ENCODE assay signal across 11 cellular contexts in genomic region chr16:19210175-19210924, GRCh38. TPM values are rescaled to one million over a fixed set of nuclear protein-coding genes. Genes with fewer than 3 reads are reported as not detected.
DNase-seq lines count a peak whose midpoint lies in the region; ATAC-seq and TF ChIP-seq lines count a peak whose summit lies in the region.
"Had no signal": no experiment of that assay in that cellular context is flagged by ENCODE, and none has a peak within 500 bp of the region (broad histone marks: within the 10 kb centered on the region; RNA-seq: fewer than 3 reads in every experiment).

No MANE protein-coding gene starts in this region.

- no peaks in the 10 kb centered on the region for H3K27me3 ChIP-seq in DOHH2 (ENCODE audit: control insufficient read depth, low read length)
- no peaks in the 10 kb centered on the region for H3K27me3 ChIP-seq in endodermal cell (ENCODE audit: control insufficient read depth, insufficient read depth, low read length, poor library complexity, severe bottlenecking)
- no peaks in the 10 kb centered on the region for H3K27me3 ChIP-seq in sigmoid colon
- H3K27me3 ChIP-seq: neutrophil, thyroid gland had no signal

- H3K9me3 ChIP-seq in DOHH2 (ENCODE audit: control insufficient read depth, insufficient read depth, low read length) (peaks cover 15% of the 10 kb centered on the region; the same call in 1 of the 2 replicates), endodermal cell (ENCODE audit: control insufficient read depth, low read length) (peaks cover 44% of the 10 kb centered on the region), sigmoid colon (peaks cover 0 to 6% (median 0%) of the 10 kb centered on the region in 4 donors)
- H3K9me3 ChIP-seq: neutrophil, thyroid gland had no signal

- TF ChIP-seq EP300 in sigmoid colon (IDR thresholded peaks at IDR 0.05), result no peak

- peaks cover 16% of the 10 kb centered on the region for H3F3A ChIP-seq in DOHH2 (ENCODE audit: control insufficient read depth, insufficient read depth)

- H3K4me1 Mint-ChIP-seq in activated B cell treated with CpG ODN at 0.5 μM for 24 hours (peaks cover 74% of the 10 kb centered on the region), endodermal cell (peaks cover 9% of the 10 kb centered on the region)
- H3K4me1 Mint-ChIP-seq: central memory CD8-positive, alpha-beta T cell had no signal

- no peak overlapping the region for H3K9ac ChIP-seq in endodermal cell (ENCODE audit: extremely low read depth, low read length, poor library complexity, severe bottlenecking)

- H3K4me3 Mint-ChIP-seq in activated B cell treated with CpG ODN at 0.5 μM for 24 hours (peak overlapping the region; percentile 73), endodermal cell (no peak overlapping the region)
- H3K4me3 Mint-ChIP-seq: central memory CD8-positive, alpha-beta T cell had no signal

- DNase-seq in activated B cell treated with CpG ODN at 0.5 μM for 24 hours (no peak), GF-D8 (lab: John Stamatoyannopoulos, UW) (no peak), endodermal cell (no peak), sigmoid colon (no peak)
- DNase-seq in activated CD4-positive, CD25-positive, alpha-beta regulatory T cell (lab: John Stamatoyannopoulos, UW), result no peak
- DNase-seq: thyroid gland had no signal

- TF ChIP-seq POLR2A in sigmoid colon (IDR thresholded peaks at IDR 0.05), result no peak

- TF ChIP-seq CTCF in DOHH2 (IDR thresholded peaks at IDR 0.05; ENCODE audit: low read depth, low read length, poor library complexity, severe bottlenecking) (no peak), activated B cell treated with CpG ODN at 0.5 μM for 24 hours (IDR thresholded peaks at IDR 0.05) (no peak), endodermal cell (conservative IDR thresholded peaks at IDR 0.05) (no peak), sigmoid colon (IDR thresholded peaks at IDR 0.05) (no peak)

- H3K9me3 Mint-ChIP-seq in activated B cell treated with CpG ODN at 0.5 μM for 24 hours, result peaks cover 10% of the 10 kb centered on the region
- peaks cover 18% of the 10 kb centered on the region for H3K9me3 Mint-ChIP-seq in endodermal cell
- H3K9me3 Mint-ChIP-seq: central memory CD8-positive, alpha-beta T cell had no signal

- peaks cover 18% of the 10 kb centered on the region for H3K36me3 ChIP-seq in DOHH2 (ENCODE audit: control insufficient read depth, low read length)
- H3K36me3 ChIP-seq in endodermal cell (ENCODE audit: control insufficient read depth, insufficient read depth, low read length), result peaks cover 50% of the 10 kb centered on the region
- no peaks in the 10 kb centered on the region for H3K36me3 ChIP-seq in sigmoid colon
- H3K36me3 ChIP-seq: neutrophil, thyroid gland had no signal

- ATAC-seq in GM21367 (IDR thresholded peaks at IDR 0.05; ENCODE audit: unreplicated experiment) (peak; percentile 76), HG03460 (IDR thresholded peaks at IDR 0.05; ENCODE audit: unreplicated experiment) (peak; percentile 75), activated B cell treated with CpG ODN at 0.5 μM for 24 hours (ENCODE audit: low read depth) (peak; percentile 69)

- peak overlapping the region; percentile 98 for H3K4me2 ChIP-seq in DOHH2 (ENCODE audit: low read length)

- peak overlapping the region; percentile 98 for H3K27ac Mint-ChIP-seq in activated B cell treated with CpG ODN at 0.5 μM for 24 hours
- no peak overlapping the region for H3K27ac Mint-ChIP-seq in endodermal cell

- H3K4me1 ChIP-seq in DOHH2 (ENCODE audit: control insufficient read depth, low read length) (peaks cover 64% of the 10 kb centered on the region), endodermal cell (ENCODE audit: control insufficient read depth, insufficient read depth, low read length) (no peaks in the 10 kb centered on the region), sigmoid colon (no peaks in the 10 kb centered on the region)
- H3K4me1 ChIP-seq: thyroid gland had no signal

- H3K36me3 Mint-ChIP-seq in activated B cell treated with CpG ODN at 0.5 μM for 24 hours (ENCODE audit: low read depth) (peaks cover 15% of the 10 kb centered on the region), endodermal cell (ENCODE audit: low read depth) (peaks cover 25% of the 10 kb centered on the region)

- H4K20me1 ChIP-seq in DOHH2 (ENCODE audit: control insufficient read depth, insufficient read depth, low read depth, low read length), result no peaks in the 10 kb centered on the region

- H3K4me3 ChIP-seq in DOHH2 (ENCODE audit: low read length), result peak overlapping the region; percentile 81
- H3K4me3 ChIP-seq in endodermal cell (ENCODE audit: low read length), result no peak overlapping the region
- H3K4me3 ChIP-seq in sigmoid colon, result no peak overlapping the region
- H3K4me3 ChIP-seq: thyroid gland had no signal

- WGBS in endodermal cell (ENCODE audit: insufficient coverage in 1 of 2, insufficient read length in 1 of 2), 2 experiments, result 85 to 94% methylated on average over 8 to 10 of the region's 10 CpGs
- WGBS in sigmoid colon, 2 donors, result 64 to 71% methylated on average over 10 of the region's 10 CpGs

- CTCF ChIA-PET in activated B cell treated with CpG ODN at 0.5 μM for 24 hours (lab: Charles Lee), result interaction anchor here (1.1 to 1.3 kb wide), 3 partner anchors 28 to 124 kb away, joined by 3 to 7 read pairs (median 4); no protein-coding TSS in a partner anchor

- POLR2A ChIA-PET in activated B cell treated with CpG ODN at 0.5 μM for 24 hours (lab: Charles Lee), result interaction anchor here (0.6 to 2.0 kb wide), 18 partner anchors 10 to 1199 kb away, joined by 3 to 10 read pairs (median 4); partner anchors contain the start of genes ACSM5, COQ7 and VPS35L

- no peaks in the 10 kb centered on the region for H3K9me2 ChIP-seq in DOHH2 (replicated peaks; ENCODE audit: control insufficient read depth, low read length)

- intact Hi-C loops in activated B cell treated with CpG ODN at 0.5 μM for 24 hours (cut with micrococcal nuclease) (loop anchor here (1.0 to 5.0 kb wide), 6 partner anchors 42 to 312 kb away; partner anchors contain the start of genes CCP110, COQ7, GDE1 and SYT17), sigmoid colon (cut with DNase I) (no loop called here)

- H3K79me2 ChIP-seq in DOHH2 (ENCODE audit: control insufficient read depth, low read length), result peaks cover 12% of the 10 kb centered on the region

- H3K27me3 Mint-ChIP-seq in activated B cell treated with CpG ODN at 0.5 μM for 24 hours, result no peaks in the 10 kb centered on the region
- H3K27me3 Mint-ChIP-seq in endodermal cell (ENCODE audit: insufficient read depth), result no peaks in the 10 kb centered on the region

- H3K27ac ChIP-seq in DOHH2 (ENCODE audit: low read depth, low read length) (peak overlapping the region; percentile 98), endodermal cell (ENCODE audit: low read depth, low read length) (no peak overlapping the region), sigmoid colon (no peak overlapping the region)
- H3K27ac ChIP-seq: neutrophil, thyroid gland had no signal

RNA-seq across cellular contexts. Expression of gene SYT17, which starts 42.3 kb away (rescaled TPM):
- total RNA-seq in activated B cell treated with CpG ODN at 0.5 μM for 24 hours (21.2 and 25.4 TPM in 2 replicates), endodermal cell (10 to 100 TPM; 11.2 to 11.5 TPM), sigmoid colon (1 to 10 TPM in 3 of 4 donors, under 1 TPM in 1; 0.68 to 2.5 (median 1.8) TPM)
- 7.0 TPM for polyA plus RNA-seq in endodermal cell (2013, experiment 1 of 2)
- polyA plus RNA-seq in endodermal cell (2013, experiment 2 of 2), result 7.9 TPM
- polyA plus RNA-seq in sigmoid colon, result 1 to 10 TPM; 2.2 to 7.6 (median 4.2) TPM
